21 cellular contexts compared by ENCODE assay signal in the genomic region with DNA sequence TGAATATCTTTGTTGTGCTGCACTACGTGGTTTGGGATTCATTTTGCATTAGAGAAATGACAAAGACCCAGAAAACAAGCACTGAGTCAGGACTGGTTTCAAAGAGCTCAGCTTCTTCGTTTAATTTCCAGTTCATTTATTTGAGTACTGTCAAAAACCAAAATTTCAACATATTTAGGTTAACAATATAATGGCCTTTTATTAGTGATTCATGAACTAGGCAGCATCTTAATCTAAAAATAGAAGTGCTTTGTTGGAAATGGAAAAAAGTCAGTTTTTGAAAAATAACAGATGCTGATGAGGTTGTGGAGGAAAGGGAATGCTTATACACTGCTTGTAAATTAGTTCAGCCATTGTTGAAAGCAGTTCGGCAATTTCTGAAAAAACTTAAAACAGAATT.
DNase-seq lines count a peak whose midpoint lies in the region; ATAC-seq, FAIRE-seq and TF ChIP-seq lines count a peak whose summit lies in the region.
"Had no signal": no experiment of that assay in that cellular context is flagged by ENCODE, and none has a peak within 500 bp of the region (broad histone marks: within the 10 kb centered on the region; RNA-seq: fewer than 3 reads in every experiment).

No MANE protein-coding gene starts in this region.

- H3K9me3 ChIP-seq in GM23248 (ENCODE audit: low read depth) (no peaks in the 10 kb centered on the region), fibroblast of lung (ENCODE audit: control insufficient read depth, insufficient read depth, low read depth, low read length) (no peaks in the 10 kb centered on the region), mesenchymal stem cell (ENCODE audit: control insufficient read depth, low read length) (peaks cover 8% of the 10 kb centered on the region)
- H3K9me3 ChIP-seq: BE2C had no signal

- TF ChIP-seq CTCF in fibroblast of lung (conservative IDR thresholded peaks at IDR 0.05 in 1 of 2, IDR thresholded peaks at IDR 0.05 in 1 of 2; ENCODE audit: low read depth in 1 of 2, low read length in 2 of 2) (no peak), D721Med (IDR thresholded peaks at IDR 0.05; ENCODE audit: insufficient read depth, missing control alignments) (no peak), dorsolateral prefrontal cortex (IDR thresholded peaks at IDR 0.05 in 54 of 56, conservative IDR thresholded peaks at IDR 0.05 in 2 of 56; ENCODE audit: low read depth in 1 of 56, partially characterized antibody in 56 of 56) (no peak)

- H3K79me1 ChIP-seq in mesenchymal stem cell (replicated peaks; ENCODE audit: low read length, poor library complexity, severe bottlenecking): no peaks in the 10 kb centered on the region

- WGBS in GM23248 (ENCODE audit: low coverage in 1 of 2, low lambda C conversion rate in 2 of 2, missing lambda C conversion rate in 2 of 2), 2 experiments: 21 to 23% methylated on average over 3 of the region's 3 CpGs
- 85% methylated on average over 2 of the region's 3 CpGs for WGBS in mesenchymal stem cell

- no peak overlapping the region for H3K23ac ChIP-seq in mesenchymal stem cell (ENCODE audit: low read length in 2 of 2)

- H3K36me3 ChIP-seq in GM23248 (ENCODE audit: low read depth): no peaks in the 10 kb centered on the region
- no peaks in the 10 kb centered on the region for H3K36me3 ChIP-seq in fibroblast of lung (ENCODE audit: control insufficient read depth, insufficient read depth, low read length)
- no peaks in the 10 kb centered on the region for H3K36me3 ChIP-seq in mesenchymal stem cell (ENCODE audit: control insufficient read depth in 1 of 2, insufficient read depth in 2 of 2, low read depth in 1 of 2, low read length in 2 of 2)
- H3K36me3 ChIP-seq: BE2C had no signal

- ATAC-seq in SK-N-SH treated with all-trans-retinoic acid at 6 μM for 48 hours: peak; percentile 89
- ATAC-seq in GM18868 (IDR thresholded peaks at IDR 0.05; ENCODE audit: unreplicated experiment): no peak

- H3K4me1 ChIP-seq in GM23248 (ENCODE audit: insufficient read depth) (peaks cover 49% of the 10 kb centered on the region), fibroblast of lung (ENCODE audit: control insufficient read depth, extremely low read depth, insufficient read depth, low read length) (peaks cover 4% of the 10 kb centered on the region), mesenchymal stem cell (ENCODE audit: control insufficient read depth, insufficient read depth, low read depth, low read length) (no peaks in the 10 kb centered on the region)

- in situ Hi-C loops in GM23248 (cut with MboI): no loop called here

- H3K4me2 ChIP-seq in GM23248 (ENCODE audit: unreplicated experiment) (peak overlapping the region; percentile 33), fibroblast of lung (ENCODE audit: extremely low read depth, insufficient read depth, low read length) (no peak overlapping the region), mesenchymal stem cell (ENCODE audit: low read length, poor library complexity, severe bottlenecking) (no peak overlapping the region)

- no peaks in the 10 kb centered on the region for H4K20me1 ChIP-seq in GM23248 (ENCODE audit: insufficient read depth)
- no peaks in the 10 kb centered on the region for H4K20me1 ChIP-seq in fibroblast of lung (ENCODE audit: control insufficient read depth, extremely low read depth, insufficient read depth, low read length)

- H2AFZ ChIP-seq in GM23248 (peak overlapping the region; percentile 22), fibroblast of lung (ENCODE audit: low read length) (no peak overlapping the region), mesenchymal stem cell (ENCODE audit: low read depth, low read length) (no peak overlapping the region)

- H3K18ac ChIP-seq in mesenchymal stem cell (ENCODE audit: low read depth in 1 of 2, low read length in 2 of 2): no peak overlapping the region

- H2AK5ac ChIP-seq in mesenchymal stem cell (ENCODE audit: low read length, severe bottlenecking): no peak overlapping the region

- H4K91ac ChIP-seq in mesenchymal stem cell (ENCODE audit: low read length): no peak overlapping the region

- H3K79me2 ChIP-seq in GM23248 (ENCODE audit: insufficient read depth) (no peaks in the 10 kb centered on the region), fibroblast of lung (ENCODE audit: control insufficient read depth, insufficient read depth, low read length) (no peaks in the 10 kb centered on the region)

- intact Hi-C loops in dorsolateral prefrontal cortex (cut with DNase I): no loop called here

- H2BK15ac ChIP-seq in mesenchymal stem cell (ENCODE audit: low read depth, poor library complexity, severe bottlenecking): no peak overlapping the region

- H3K27ac ChIP-seq in GM23248 (peak overlapping the region; percentile 31), fibroblast of lung (ENCODE audit: insufficient read depth, low read length) (no peak overlapping the region), mesenchymal stem cell (ENCODE audit: low read length, poor library complexity, severe bottlenecking) (no peak overlapping the region), dorsolateral prefrontal cortex (no peak overlapping the region)
- H3K27ac ChIP-seq: RWPE1 had no signal

- no peak overlapping the region for H3K9ac ChIP-seq in GM23248
- no peak overlapping the region for H3K9ac ChIP-seq in fibroblast of lung (ENCODE audit: insufficient read depth, low read length)
- H3K9ac ChIP-seq in mesenchymal stem cell (ENCODE audit: low read length): peak overlapping the region; percentile 64

- H3K9me2 ChIP-seq in GM23248 (ENCODE audit: insufficient read depth): no peaks in the 10 kb centered on the region

- no peak for FAIRE-seq in D721Med (lab: Jason Lieb, UNC)
- FAIRE-seq: A204.1 had no signal

- H2BK12ac ChIP-seq in mesenchymal stem cell (ENCODE audit: low read length in 2 of 2): no peak overlapping the region

- no peak overlapping the region for H2BK120ac ChIP-seq in mesenchymal stem cell (ENCODE audit: low read depth, low read length)

- DNase-seq in GM23248 (peak; percentile 50), fibroblast of lung (ENCODE audit: low read depth in 2 of 2) (peak; percentile 75 to 76), mesenchymal stem cell (peak; percentile 52), T-helper 1 cell (no peak), D721Med (ENCODE audit: insufficient read length, low spot score) (no peak), dorsolateral prefrontal cortex (no peak)
- DNase-seq: BE2C; DMS79; H9; MV-4-11; NCI-H1105 treated with DMSO at 0.1 percent for 48 hours; NCI-H2029 treated with DMSO at 0.1 percent for 48 hours; NCI-H226; NCI-H510A treated with DMSO at 0.1 percent for 48 hours; NCI-H774; NK-92 treated with Interleukin-12 subunit alpha and Interleukin-12 subunit beta, amount 100 ng/mL, for 24 hours; SHP77 treated with DMSO at 0.1 percent for 48 hours had no signal

- H3K14ac ChIP-seq in mesenchymal stem cell (ENCODE audit: low read length in 2 of 2): no peak overlapping the region

- no peak overlapping the region for H3K4ac ChIP-seq in mesenchymal stem cell (ENCODE audit: low read depth in 1 of 2, low read length in 2 of 2)

- no peak overlapping the region for H4K8ac ChIP-seq in mesenchymal stem cell (ENCODE audit: low read length)

- H3K4me3 ChIP-seq in GM23248 (no peak overlapping the region), fibroblast of lung (replicated peaks in 1 of 4; ENCODE audit: control extremely low read depth in 1 of 4, insufficient read depth in 1 of 4, low read depth in 3 of 4, low read length in 4 of 4) (no peak overlapping the region), mesenchymal stem cell (ENCODE audit: insufficient read depth in 1 of 2, low read depth in 1 of 2, low read length in 2 of 2) (no peak overlapping the region), dorsolateral prefrontal cortex (no peak overlapping the region)

- H2BK5ac ChIP-seq in mesenchymal stem cell (ENCODE audit: low read depth, low read length, poor library complexity, severe bottlenecking): no peak overlapping the region

- H3F3A ChIP-seq in GM23248 (ENCODE audit: insufficient read depth): peaks cover 36% of the 10 kb centered on the region

- H3K27me3 ChIP-seq in GM23248 (replicated peaks; ENCODE audit: insufficient read depth): no peaks in the 10 kb centered on the region
- H3K27me3 ChIP-seq in fibroblast of lung (ENCODE audit: control insufficient read depth, insufficient read depth, low read length): no peaks in the 10 kb centered on the region
- no peaks in the 10 kb centered on the region for H3K27me3 ChIP-seq in mesenchymal stem cell (ENCODE audit: control insufficient read depth in 1 of 2, insufficient read depth in 1 of 2, low read length in 2 of 2)
- no peaks in the 10 kb centered on the region for H3K27me3 ChIP-seq in dorsolateral prefrontal cortex

TF ChIP-seq in SK-N-SH treated with all-trans-retinoic acid at 6 μM for 48 hours, 23 proteins besides CTCF, POLR2A, EP300 and RAD21:
- no peak for TF ChIP-seq ESRRG (CRISPR knock-in tag; IDR thresholded peaks at IDR 0.05)
- peak; percentile 93 for TF ChIP-seq ISL1 (CRISPR knock-in tag; IDR thresholded peaks at IDR 0.05)
- 0 out of 2 replicates have a peak, but pooled peaks have one; percentile 16 for TF ChIP-seq TCF4 (CRISPR knock-in tag; IDR thresholded peaks at IDR 0.05; ENCODE audit: borderline replicate concordance)
- TF ChIP-seq BACH2 (CRISPR knock-in tag; IDR thresholded peaks at IDR 0.05; ENCODE audit: borderline replicate concordance): no peak
- 0 out of 2 replicates have a peak, but pooled peaks have one; percentile 19 for TF ChIP-seq OSR1 (CRISPR knock-in tag; IDR thresholded peaks at IDR 0.05)
- TF ChIP-seq TOX (CRISPR knock-in tag; IDR thresholded peaks at IDR 0.05; ENCODE audit: borderline replicate concordance): peak; percentile 60; the same call in 1 of the 2 replicates
- peak; percentile 90 for TF ChIP-seq ZC3H10 (CRISPR knock-in tag; IDR thresholded peaks at IDR 0.05)
- TF ChIP-seq ZNF70 (CRISPR knock-in tag; IDR thresholded peaks at IDR 0.05): no peak
- TF ChIP-seq SNAI2 (CRISPR knock-in tag; IDR thresholded peaks at IDR 0.05): no peak
- TF ChIP-seq, protein P1, sequence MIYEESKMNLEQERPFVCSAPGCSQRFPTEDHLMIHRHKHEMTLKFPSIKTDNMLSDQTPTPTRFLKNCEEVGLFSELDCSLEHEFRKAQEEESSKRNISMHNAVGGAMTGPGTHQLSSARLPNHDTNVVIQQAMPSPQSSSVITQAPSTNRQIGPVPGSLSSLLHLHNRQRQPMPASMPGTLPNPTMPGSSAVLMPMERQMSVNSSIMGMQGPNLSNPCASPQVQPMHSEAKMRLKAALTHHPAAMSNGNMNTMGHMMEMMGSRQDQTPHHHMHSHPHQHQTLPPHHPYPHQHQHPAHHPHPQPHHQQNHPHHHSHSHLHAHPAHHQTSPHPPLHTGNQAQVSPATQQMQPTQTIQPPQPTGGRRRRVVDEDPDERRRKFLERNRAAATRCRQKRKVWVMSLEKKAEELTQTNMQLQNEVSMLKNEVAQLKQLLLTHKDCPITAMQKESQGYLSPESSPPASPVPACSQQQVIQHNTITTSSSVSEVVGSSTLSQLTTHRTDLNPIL (CRISPR knock-in tag; IDR thresholded peaks at IDR 0.05; ENCODE audit: low read depth): 0 out of 2 replicates have a peak, but pooled peaks have one; percentile 33

Comparison
In these comparisons a context has a peak if more than half of its experiments do, and no peak if none do; other contexts are left out.
1. DNase-seq: peak in GM23248 (single experiment), fibroblast of lung (2 of 2) and mesenchymal stem cell (single experiment); none in T-helper 1 cell (0 of 5), D721Med (single experiment) and dorsolateral prefrontal cortex (0 of 10).